21 cellular contexts compared by ENCODE assay signal in the genomic region with DNA sequence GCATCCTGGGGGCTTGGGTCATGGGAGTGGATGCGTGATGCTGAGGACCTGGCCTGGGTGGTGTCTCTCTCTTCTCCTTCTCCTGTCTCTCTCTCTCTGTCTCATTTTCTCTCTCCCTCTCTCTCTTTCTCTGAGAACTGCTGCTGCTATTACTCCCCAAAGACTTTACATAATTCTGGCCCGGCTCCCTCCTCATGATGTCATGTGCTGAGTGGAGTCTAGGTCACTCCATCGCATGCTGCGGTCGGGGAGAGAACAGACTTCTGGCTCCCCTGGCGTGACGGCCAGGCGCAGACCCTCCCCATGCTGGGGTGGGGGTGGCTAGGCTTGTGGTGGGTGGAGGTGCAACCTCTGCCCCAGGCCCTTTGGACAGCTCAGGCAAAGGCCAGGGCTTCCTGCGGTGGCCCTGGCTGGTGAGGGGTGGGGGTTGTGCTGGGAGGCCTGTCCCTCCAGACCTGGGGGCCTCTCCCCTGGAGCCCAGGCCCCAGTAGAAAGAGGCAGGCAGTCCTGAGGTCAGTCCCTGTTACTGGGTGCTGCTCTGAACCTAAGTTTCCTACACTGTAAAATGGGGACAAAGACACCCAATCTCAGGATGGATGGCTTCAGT. TPM values are rescaled to one million over a fixed set of nuclear protein-coding genes. Genes with fewer than 3 reads are reported as not detected.
DNase-seq lines count a peak whose midpoint lies in the region; ATAC-seq, FAIRE-seq and TF ChIP-seq lines count a peak whose summit lies in the region.
"Had no signal": no experiment of that assay in that cellular context is flagged by ENCODE, and none has a peak within 500 bp of the region (broad histone marks: within the 10 kb centered on the region; RNA-seq: fewer than 3 reads in every experiment).

No MANE protein-coding gene starts in this region.

- H3K36me3 ChIP-seq in astrocyte (ENCODE audit: insufficient read depth, low read length) (no peaks in the 10 kb centered on the region), gastroesophageal sphincter (no peaks in the 10 kb centered on the region), osteoblast (ENCODE audit: insufficient read depth, low read length) (no peaks in the 10 kb centered on the region)
- H3K36me3 ChIP-seq: thyroid gland had no signal

- H3K27ac ChIP-seq in astrocyte (ENCODE audit: low read depth, low read length) (no peak overlapping the region), gastroesophageal sphincter (no peak overlapping the region), osteoblast (ENCODE audit: low read depth, low read length) (peak overlapping the region; percentile 70)
- H3K27ac ChIP-seq: thyroid gland had no signal

- H3K4me2 ChIP-seq in astrocyte (ENCODE audit: low read length) (peak overlapping the region; percentile 9), osteoblast (ENCODE audit: insufficient read depth, low read length) (peak overlapping the region; percentile 27)

- H3K9me3 ChIP-seq in astrocyte (ENCODE audit: insufficient read depth, low read depth, low read length) (no peaks in the 10 kb centered on the region), gastroesophageal sphincter (no peaks in the 10 kb centered on the region), osteoblast (ENCODE audit: low read depth, low read length) (no peaks in the 10 kb centered on the region)
- H3K9me3 ChIP-seq: thyroid gland had no signal

- no peaks in the 10 kb centered on the region for H3K27me3 ChIP-seq in astrocyte (ENCODE audit: insufficient read depth, low read length)
- peaks cover 6% of the 10 kb centered on the region for H3K27me3 ChIP-seq in gastroesophageal sphincter
- no peaks in the 10 kb centered on the region for H3K27me3 ChIP-seq in osteoblast (ENCODE audit: insufficient read depth, low read length)
- H3K27me3 ChIP-seq: thyroid gland had no signal

- H3K79me2 ChIP-seq in astrocyte (ENCODE audit: insufficient read depth, low read length) (no peaks in the 10 kb centered on the region), osteoblast (ENCODE audit: insufficient read depth, low read length) (no peaks in the 10 kb centered on the region)

- H3K9ac ChIP-seq in astrocyte (ENCODE audit: low read length), result no peak overlapping the region

- peak; percentile 73 for DNase-seq in AG08396 (ENCODE audit: low spot score)
- peak; percentile 81 for DNase-seq in astrocyte (ENCODE audit: low read depth)
- peak; percentile 95 for DNase-seq in osteoblast (ENCODE audit: insufficient read length, low spot score, missing footprints)
- no peak for DNase-seq in NCI-H146 treated with DMSO at 0.1 percent for 48 hours (lab: John Stamatoyannopoulos, UW; ENCODE audit: unreplicated experiment)
- no peak for DNase-seq in frontal cortex (ENCODE audit: low spot score in 2 of 2)
- DNase-seq: activated CD8-positive, alpha-beta T cell treated with anti-CD3 and anti-CD28 coated beads for 36 hours; amniotic stem cell; CD8-positive, alpha-beta T cell; naive thymus-derived CD4-positive, alpha-beta T cell; PC-3; stimulated activated CD4-positive, alpha-beta T cell treated with anti-CD3 and anti-CD28 coated beads, Interleukin-1b, Interleukin-23, amount 100 ng/mL, for 48 hours had no signal

- H3K4me1 ChIP-seq in astrocyte (ENCODE audit: insufficient read depth, low read length), result peaks cover 16% of the 10 kb centered on the region
- H3K4me1 ChIP-seq in gastroesophageal sphincter, result peaks cover 0 to 14% (median 5%) of the 10 kb centered on the region in 3 donors
- H3K4me1 ChIP-seq in osteoblast (ENCODE audit: insufficient read depth, low read length), result peaks cover 23% of the 10 kb centered on the region

- H3K4me3 ChIP-seq in astrocyte (ENCODE audit: insufficient read depth, low read depth, low read length) (no peak overlapping the region), gastroesophageal sphincter (no peak overlapping the region), osteoblast (ENCODE audit: insufficient read depth, low read length) (no peak overlapping the region)
- H3K4me3 ChIP-seq: thyroid gland had no signal

- H3K4me3 Mint-ChIP-seq in astrocyte (ENCODE audit: unreplicated experiment), result peak overlapping the region; percentile 8
- H3K4me3 Mint-ChIP-seq: activated CD8-positive, alpha-beta T cell treated with anti-CD3 and anti-CD28 coated beads for 36 hours; activated T-helper 17 cell treated with anti-CD3 and anti-CD28 coated beads, Interleukin-2, amount 50 U/mL, for 72 hours; CD8-positive, alpha-beta T cell; dendritic cell treated with granulocyte-macrophage colony-stimulating factor and Interleukin-4, amounts not matched to agents 40 ng/mL and 50 ng/mL, for 4 days; naive thymus-derived CD4-positive, alpha-beta T cell had no signal

- H4K20me1 ChIP-seq in astrocyte (ENCODE audit: insufficient read depth, low read length), result no peaks in the 10 kb centered on the region
- no peaks in the 10 kb centered on the region for H4K20me1 ChIP-seq in osteoblast (ENCODE audit: insufficient read depth, low read length)

- no peaks in the 10 kb centered on the region for H3K9me3 Mint-ChIP-seq in astrocyte (ENCODE audit: unreplicated experiment)
- H3K9me3 Mint-ChIP-seq: activated CD8-positive, alpha-beta T cell treated with anti-CD3 and anti-CD28 coated beads for 36 hours; activated T-helper 17 cell treated with anti-CD3 and anti-CD28 coated beads, Interleukin-2, amount 50 U/mL, for 72 hours; CD8-positive, alpha-beta T cell; dendritic cell treated with granulocyte-macrophage colony-stimulating factor and Interleukin-4, amounts not matched to agents 40 ng/mL and 50 ng/mL, for 4 days; naive thymus-derived CD4-positive, alpha-beta T cell had no signal

- FAIRE-seq in astrocyte (lab: Jason Lieb, UNC) (no peak), frontal cortex (lab: Jason Lieb, UNC) (no peak)
- FAIRE-seq: GM12891 had no signal

- ATAC-seq in gastroesophageal sphincter (peak; percentile 35), GM21529 (IDR thresholded peaks at IDR 0.05; ENCODE audit: unreplicated experiment) (no peak), HG03342 (IDR thresholded peaks at IDR 0.05; ENCODE audit: unreplicated experiment) (no peak)
- ATAC-seq: activated CD8-positive, alpha-beta T cell treated with anti-CD3 and anti-CD28 coated beads for 36 hours; activated T-helper 17 cell treated with anti-CD3 and anti-CD28 coated beads, Interleukin-2, amount 50 U/mL, for 72 hours; CD8-positive, alpha-beta T cell; naive thymus-derived CD4-positive, alpha-beta T cell; PC-3; SK-N-SH treated with all-trans-retinoic acid at 6 μM for 48 hours had no signal

- H3K36me3 Mint-ChIP-seq in astrocyte (ENCODE audit: low read depth, unreplicated experiment), result peaks cover 16% of the 10 kb centered on the region
- H3K36me3 Mint-ChIP-seq: CD8-positive, alpha-beta T cell; naive thymus-derived CD4-positive, alpha-beta T cell had no signal

- no peak overlapping the region for H3K27ac Mint-ChIP-seq in astrocyte (ENCODE audit: unreplicated experiment)
- H3K27ac Mint-ChIP-seq: activated CD8-positive, alpha-beta T cell treated with anti-CD3 and anti-CD28 coated beads for 36 hours; activated T-helper 17 cell treated with anti-CD3 and anti-CD28 coated beads, Interleukin-2, amount 50 U/mL, for 72 hours; CD8-positive, alpha-beta T cell; dendritic cell treated with granulocyte-macrophage colony-stimulating factor and Interleukin-4, amounts not matched to agents 40 ng/mL and 50 ng/mL, for 4 days; naive thymus-derived CD4-positive, alpha-beta T cell had no signal

- peaks cover 11% of the 10 kb centered on the region for H3K4me1 Mint-ChIP-seq in astrocyte (ENCODE audit: low read depth, unreplicated experiment)
- H3K4me1 Mint-ChIP-seq: activated T-helper 17 cell treated with anti-CD3 and anti-CD28 coated beads, Interleukin-2, amount 50 U/mL, for 72 hours; naive thymus-derived CD4-positive, alpha-beta T cell had no signal

- peaks cover 24% of the 10 kb centered on the region for H3K27me3 Mint-ChIP-seq in astrocyte (ENCODE audit: low read depth, unreplicated experiment)

- WGBS in gastroesophageal sphincter (ENCODE audit: low coverage in 1 of 2), 2 donors, result 20% methylated on average over 2 of the region's 9 CpGs; no CpG with 5 or more reads in 1 of the 2 donors

- H2AFZ ChIP-seq in astrocyte (ENCODE audit: low read depth, low read length) (peak overlapping the region; percentile 20), osteoblast (ENCODE audit: low read length) (peak overlapping the region; percentile 14)

- no peak for TF ChIP-seq CTCF in astrocyte (IDR thresholded peaks at IDR 0.05; ENCODE audit: insufficient read depth, low read depth, low read length)
- TF ChIP-seq CTCF in gastroesophageal sphincter (IDR thresholded peaks at IDR 0.05), result no peak
- no peak for TF ChIP-seq CTCF in osteoblast (IDR thresholded peaks at IDR 0.05; ENCODE audit: extremely low read depth, low read depth, low read length)

- TF ChIP-seq EP300 in gastroesophageal sphincter (IDR thresholded peaks at IDR 0.05), result no peak

- TF ChIP-seq POLR2A in gastroesophageal sphincter (IDR thresholded peaks at IDR 0.05), result no peak

RNA-seq across cellular contexts. Expression of a gene that starts 26.6 kb away (rescaled TPM):
- 0.89 and 1.2 TPM in 2 replicates for total RNA-seq in astrocyte
- total RNA-seq in gastroesophageal sphincter, result 1 to 10 TPM in 2 of 4 donors, not detected in 2; 1.8 to 2.1 TPM
- total RNA-seq in osteoblast, result under 0.01 and 0.29 TPM in 2 replicates
- total RNA-seq in frontal cortex, result 0.82 TPM
- total RNA-seq: epithelial cell of proximal tubule, H4 had no signal

RNA-seq across cellular contexts. Expression of a gene that starts 58.4 kb away (rescaled TPM):
- total RNA-seq in astrocyte (1,191 and 1,219 TPM in 2 replicates), gastroesophageal sphincter (100 to 1,000 TPM; 532 to 835 (median 744) TPM), osteoblast (1,126 and 1,271 TPM in 2 replicates), frontal cortex (414 TPM)

Comparison
In these comparisons a context has a peak if more than half of its experiments do, and no peak if none do; other contexts are left out.
1. DNase-seq: peak in AG08396 (single experiment), astrocyte (single experiment) and osteoblast (single experiment); none in NCI-H146 treated with DMSO at 0.1 percent for 48 hours (single experiment) and frontal cortex (0 of 2).